35 cellular contexts compared by ENCODE assay signal in the genomic region with DNA sequence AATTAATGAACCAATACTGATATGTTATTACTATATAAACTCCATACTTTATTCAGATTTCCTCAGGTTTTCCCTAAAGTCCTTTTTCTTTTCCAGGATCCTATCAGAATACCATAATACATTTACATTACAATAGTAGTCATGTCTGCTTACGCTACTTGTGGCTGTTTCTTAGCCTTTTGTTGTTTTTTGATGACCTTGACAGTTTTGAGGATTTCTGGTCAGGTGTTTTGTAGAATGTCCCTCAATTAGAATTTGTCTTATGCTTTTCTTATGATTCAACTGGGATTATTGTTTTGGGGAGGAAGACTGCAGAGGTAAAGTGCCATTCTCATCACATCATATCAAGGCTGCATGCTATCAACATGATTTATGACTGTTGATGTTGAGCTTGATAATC. TPM values are rescaled to one million over a fixed set of nuclear protein-coding genes. Genes with fewer than 3 reads are reported as not detected.
"Had no signal": no experiment of that assay in that cellular context is flagged by ENCODE, and none has a peak within 500 bp of the region (broad histone marks: within the 10 kb centered on the region; RNA-seq: fewer than 3 reads in every experiment).

No MANE protein-coding gene starts in this region.

- H3K9me3 ChIP-seq: left lung, lower lobe of right lung, neutrophil, ovary, prostate gland, sigmoid colon, spleen, suprapubic skin, thoracic aorta, tibial artery, upper lobe of right lung had no signal

- H2AFZ ChIP-seq: neural progenitor cell had no signal

- DNase-seq: hypothalamus; immature natural killer cell; kidney; left colon; left lung; lower lobe of right lung; mammary epithelial cell; mesenchymal stem cell; naive thymus-derived CD8-positive, alpha-beta T cell; ovary; posterior cingulate gyrus; retina; right cardiac atrium; sigmoid colon; small intestine; spleen; stimulated activated CD4-positive, alpha-beta T cell treated with anti-CD3 and anti-CD28 coated beads, Interleukin-4, amount 100 ng/mL, for 24 hours; stimulated activated naive CD4-positive, alpha-beta T cell; tibial artery; trophoblast cell; upper lobe of right lung had no signal

- H3K4me2 ChIP-seq: neural progenitor cell had no signal

- H3K4me3 Mint-ChIP-seq: immature natural killer cell; naive thymus-derived CD8-positive, alpha-beta T cell; nephron; neural progenitor cell; stimulated activated effector memory CD8-positive, alpha-beta T cell treated with anti-CD3 and anti-CD28 coated beads, Interleukin-12 subunit alpha, Interleukin-12 subunit beta, amount 100 ng/mL, for 72 hours; stimulated activated naive CD8-positive, alpha-beta T cell treated with anti-CD3 and anti-CD28 coated beads, Interleukin-15, Interleukin-2, amounts not matched to agents 100 ng/mL and 50 ng/mL, for 24 hours had no signal

- FAIRE-seq: islet of Langerhans, kidney, small intestine, urothelium cell line had no signal

- H3K4me1 Mint-ChIP-seq: immature natural killer cell; naive thymus-derived CD8-positive, alpha-beta T cell; nephron; stimulated activated effector memory CD8-positive, alpha-beta T cell treated with anti-CD3 and anti-CD28 coated beads, Interleukin-12 subunit alpha, Interleukin-12 subunit beta, amount 100 ng/mL, for 72 hours had no signal

- H3K9me3 Mint-ChIP-seq: nephron had no signal

- H3K4me1 ChIP-seq: left lung, lower lobe of right lung, prostate gland, sigmoid colon, spleen, suprapubic skin, tibial artery, upper lobe of right lung had no signal

- H3K36me3 Mint-ChIP-seq: immature natural killer cell; neural progenitor cell; stimulated activated effector memory CD8-positive, alpha-beta T cell treated with anti-CD3 and anti-CD28 coated beads, Interleukin-12 subunit alpha, Interleukin-12 subunit beta, amount 100 ng/mL, for 72 hours had no signal

- H3K36me3 ChIP-seq: left lung, lower lobe of right lung, neural progenitor cell, neutrophil, ovary, prostate gland, sigmoid colon, spleen, suprapubic skin, thoracic aorta, tibial artery, upper lobe of right lung had no signal

- ATAC-seq: left colon; left lung; lower lobe of right lung; naive thymus-derived CD8-positive, alpha-beta T cell; right cardiac atrium; stimulated activated effector memory CD8-positive, alpha-beta T cell treated with anti-CD3 and anti-CD28 coated beads, Interleukin-12 subunit alpha, Interleukin-12 subunit beta, amount 100 ng/mL, for 72 hours; upper lobe of right lung had no signal

- H3K27ac ChIP-seq: left lung, lower lobe of right lung, neural progenitor cell, neutrophil, ovary, prostate gland, sigmoid colon, spleen, suprapubic skin, thoracic aorta, tibial artery, upper lobe of right lung had no signal

- H3K9ac ChIP-seq: neural progenitor cell had no signal

- H3K27ac Mint-ChIP-seq: immature natural killer cell; naive thymus-derived CD8-positive, alpha-beta T cell; nephron; neural progenitor cell; stimulated activated effector memory CD8-positive, alpha-beta T cell treated with anti-CD3 and anti-CD28 coated beads, Interleukin-12 subunit alpha, Interleukin-12 subunit beta, amount 100 ng/mL, for 72 hours; stimulated activated naive CD8-positive, alpha-beta T cell treated with anti-CD3 and anti-CD28 coated beads, Interleukin-15, Interleukin-2, amounts not matched to agents 100 ng/mL and 50 ng/mL, for 24 hours had no signal

- H3K4me3 ChIP-seq: left lung, lower lobe of right lung, neural progenitor cell, ovary, prostate gland, sigmoid colon, spleen, suprapubic skin, thoracic aorta, tibial artery, upper lobe of right lung had no signal

- H3K27me3 ChIP-seq: neural progenitor cell, ovary had no signal

RNA-seq across cellular contexts. Expression of a gene that starts 9.1 kb away (rescaled TPM):
- total RNA-seq: kidney; left colon; left lung; liver; lower lobe of right lung; mammary epithelial cell; mucosa of gallbladder; naive thymus-derived CD8-positive, alpha-beta T cell; omental fat pad; right cardiac atrium; sigmoid colon; spleen; subcutaneous adipose tissue; suprapubic skin; thoracic aorta; upper lobe of right lung had no signal
- polyA plus RNA-seq: immature natural killer cell; liver; mammary epithelial cell; naive thymus-derived CD8-positive, alpha-beta T cell; right cardiac atrium; sigmoid colon; small intestine had no signal
